1 cellular context compared by ENCODE assay signal in the genomic region with DNA sequence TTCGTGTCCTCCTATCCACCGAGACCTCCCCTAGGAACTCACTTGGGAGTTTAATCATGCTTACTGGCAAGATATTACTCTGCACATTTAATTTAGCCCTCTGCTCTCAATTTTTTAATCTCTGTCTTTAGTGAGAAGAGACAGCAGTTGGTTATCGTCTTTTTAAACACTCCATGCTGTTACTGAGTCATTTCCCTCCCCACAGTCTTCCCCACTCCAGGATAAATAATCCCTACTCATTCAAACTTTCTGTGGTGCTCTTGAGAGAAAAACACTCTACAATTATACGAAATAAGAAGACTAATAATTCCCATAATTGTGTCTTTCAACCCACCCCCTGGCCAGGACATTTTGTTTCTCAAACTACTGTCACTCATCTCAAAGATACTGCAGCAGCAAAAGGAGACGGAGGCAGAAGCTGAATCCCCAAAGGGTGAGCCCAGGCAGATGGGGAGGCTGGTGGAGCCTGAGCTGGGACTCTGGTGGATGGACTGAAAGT.
TF ChIP-seq lines count a peak whose summit lies in the region.

No MANE protein-coding gene starts in this region.

TF ChIP-seq in SK-N-SH, 30 proteins besides CTCF, POLR2A, EP300 and RAD21 (continued from another document):
- no peak for TF ChIP-seq NRF1 (IDR thresholded peaks at IDR 0.05; ENCODE audit: low read depth, low read length)
- no peak for TF ChIP-seq RCOR1 (IDR thresholded peaks at IDR 0.05; ENCODE audit: low read length)
- no peak for TF ChIP-seq GATA2 (CRISPR knock-in tag; IDR thresholded peaks at IDR 0.05)
- TF ChIP-seq, protein P1, sequence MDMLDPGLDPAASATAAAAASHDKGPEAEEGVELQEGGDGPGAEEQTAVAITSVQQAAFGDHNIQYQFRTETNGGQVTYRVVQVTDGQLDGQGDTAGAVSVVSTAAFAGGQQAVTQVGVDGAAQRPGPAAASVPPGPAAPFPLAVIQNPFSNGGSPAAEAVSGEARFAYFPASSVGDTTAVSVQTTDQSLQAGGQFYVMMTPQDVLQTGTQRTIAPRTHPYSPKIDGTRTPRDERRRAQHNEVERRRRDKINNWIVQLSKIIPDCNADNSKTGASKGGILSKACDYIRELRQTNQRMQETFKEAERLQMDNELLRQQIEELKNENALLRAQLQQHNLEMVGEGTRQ (IDR thresholded peaks at IDR 0.05; ENCODE audit: borderline replicate concordance, low read depth, low read length), result no peak
- TF ChIP-seq MEF2A (IDR thresholded peaks at IDR 0.05; ENCODE audit: borderline replicate concordance, low read depth), result peak; percentile 77; the same call in 1 of the 2 replicates
- TF ChIP-seq, protein P2, sequence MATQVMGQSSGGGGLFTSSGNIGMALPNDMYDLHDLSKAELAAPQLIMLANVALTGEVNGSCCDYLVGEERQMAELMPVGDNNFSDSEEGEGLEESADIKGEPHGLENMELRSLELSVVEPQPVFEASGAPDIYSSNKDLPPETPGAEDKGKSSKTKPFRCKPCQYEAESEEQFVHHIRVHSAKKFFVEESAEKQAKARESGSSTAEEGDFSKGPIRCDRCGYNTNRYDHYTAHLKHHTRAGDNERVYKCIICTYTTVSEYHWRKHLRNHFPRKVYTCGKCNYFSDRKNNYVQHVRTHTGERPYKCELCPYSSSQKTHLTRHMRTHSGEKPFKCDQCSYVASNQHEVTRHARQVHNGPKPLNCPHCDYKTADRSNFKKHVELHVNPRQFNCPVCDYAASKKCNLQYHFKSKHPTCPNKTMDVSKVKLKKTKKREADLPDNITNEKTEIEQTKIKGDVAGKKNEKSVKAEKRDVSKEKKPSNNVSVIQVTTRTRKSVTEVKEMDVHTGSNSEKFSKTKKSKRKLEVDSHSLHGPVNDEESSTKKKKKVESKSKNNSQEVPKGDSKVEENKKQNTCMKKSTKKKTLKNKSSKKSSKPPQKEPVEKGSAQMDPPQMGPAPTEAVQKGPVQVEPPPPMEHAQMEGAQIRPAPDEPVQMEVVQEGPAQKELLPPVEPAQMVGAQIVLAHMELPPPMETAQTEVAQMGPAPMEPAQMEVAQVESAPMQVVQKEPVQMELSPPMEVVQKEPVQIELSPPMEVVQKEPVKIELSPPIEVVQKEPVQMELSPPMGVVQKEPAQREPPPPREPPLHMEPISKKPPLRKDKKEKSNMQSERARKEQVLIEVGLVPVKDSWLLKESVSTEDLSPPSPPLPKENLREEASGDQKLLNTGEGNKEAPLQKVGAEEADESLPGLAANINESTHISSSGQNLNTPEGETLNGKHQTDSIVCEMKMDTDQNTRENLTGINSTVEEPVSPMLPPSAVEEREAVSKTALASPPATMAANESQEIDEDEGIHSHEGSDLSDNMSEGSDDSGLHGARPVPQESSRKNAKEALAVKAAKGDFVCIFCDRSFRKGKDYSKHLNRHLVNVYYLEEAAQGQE (IDR thresholded peaks at IDR 0.05; ENCODE audit: low read depth, low read length), result no peak
- no peak for TF ChIP-seq RFX5 (IDR thresholded peaks at IDR 0.05; ENCODE audit: low read length)
- TF ChIP-seq SMC3 (IDR thresholded peaks at IDR 0.05; ENCODE audit: low read depth, low read length), result no peak
- TF ChIP-seq SIN3A (IDR thresholded peaks at IDR 0.05; ENCODE audit: borderline replicate concordance, low read depth, low read length), result 0 out of 2 replicates have a peak, but pooled peaks have one; percentile 13
- TF ChIP-seq GABPA (IDR thresholded peaks at IDR 0.05; ENCODE audit: low read depth), result no peak
- TF ChIP-seq, protein P3, sequence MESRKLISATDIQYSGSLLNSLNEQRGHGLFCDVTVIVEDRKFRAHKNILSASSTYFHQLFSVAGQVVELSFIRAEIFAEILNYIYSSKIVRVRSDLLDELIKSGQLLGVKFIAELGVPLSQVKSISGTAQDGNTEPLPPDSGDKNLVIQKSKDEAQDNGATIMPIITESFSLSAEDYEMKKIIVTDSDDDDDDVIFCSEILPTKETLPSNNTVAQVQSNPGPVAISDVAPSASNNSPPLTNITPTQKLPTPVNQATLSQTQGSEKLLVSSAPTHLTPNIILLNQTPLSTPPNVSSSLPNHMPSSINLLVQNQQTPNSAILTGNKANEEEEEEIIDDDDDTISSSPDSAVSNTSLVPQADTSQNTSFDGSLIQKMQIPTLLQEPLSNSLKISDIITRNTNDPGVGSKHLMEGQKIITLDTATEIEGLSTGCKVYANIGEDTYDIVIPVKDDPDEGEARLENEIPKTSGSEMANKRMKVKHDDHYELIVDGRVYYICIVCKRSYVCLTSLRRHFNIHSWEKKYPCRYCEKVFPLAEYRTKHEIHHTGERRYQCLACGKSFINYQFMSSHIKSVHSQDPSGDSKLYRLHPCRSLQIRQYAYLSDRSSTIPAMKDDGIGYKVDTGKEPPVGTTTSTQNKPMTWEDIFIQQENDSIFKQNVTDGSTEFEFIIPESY (IDR thresholded peaks at IDR 0.05; ENCODE audit: borderline replicate concordance, low read depth), result 0 out of 2 replicates have a peak, but pooled peaks have one; percentile 13
- peak; percentile 85 for TF ChIP-seq FOSL2 (IDR thresholded peaks at IDR 0.05; ENCODE audit: borderline replicate concordance, low read depth)
- peak; percentile 70 for TF ChIP-seq TEAD4 (IDR thresholded peaks at IDR 0.05; ENCODE audit: borderline replicate concordance, insufficient read depth)
- TF ChIP-seq JUND (IDR thresholded peaks at IDR 0.05), result peak; percentile 94
- TF ChIP-seq, protein P4, sequence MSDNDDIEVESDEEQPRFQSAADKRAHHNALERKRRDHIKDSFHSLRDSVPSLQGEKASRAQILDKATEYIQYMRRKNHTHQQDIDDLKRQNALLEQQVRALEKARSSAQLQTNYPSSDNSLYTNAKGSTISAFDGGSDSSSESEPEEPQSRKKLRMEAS (IDR thresholded peaks at IDR 0.05; ENCODE audit: low read depth), result peak; percentile 70; the same call in 1 of the 2 replicates
- TF ChIP-seq NFIC (IDR thresholded peaks at IDR 0.05; ENCODE audit: borderline replicate concordance), result peak; percentile 84
- TF ChIP-seq, protein P5, sequence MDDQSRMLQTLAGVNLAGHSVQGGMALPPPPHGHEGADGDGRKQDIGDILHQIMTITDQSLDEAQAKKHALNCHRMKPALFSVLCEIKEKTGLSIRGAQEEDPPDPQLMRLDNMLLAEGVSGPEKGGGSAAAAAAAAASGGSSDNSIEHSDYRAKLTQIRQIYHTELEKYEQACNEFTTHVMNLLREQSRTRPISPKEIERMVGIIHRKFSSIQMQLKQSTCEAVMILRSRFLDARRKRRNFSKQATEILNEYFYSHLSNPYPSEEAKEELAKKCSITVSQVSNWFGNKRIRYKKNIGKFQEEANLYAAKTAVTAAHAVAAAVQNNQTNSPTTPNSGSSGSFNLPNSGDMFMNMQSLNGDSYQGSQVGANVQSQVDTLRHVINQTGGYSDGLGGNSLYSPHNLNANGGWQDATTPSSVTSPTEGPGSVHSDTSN (IDR thresholded peaks at IDR 0.05), result peak; percentile 94
- TF ChIP-seq, protein P6, sequence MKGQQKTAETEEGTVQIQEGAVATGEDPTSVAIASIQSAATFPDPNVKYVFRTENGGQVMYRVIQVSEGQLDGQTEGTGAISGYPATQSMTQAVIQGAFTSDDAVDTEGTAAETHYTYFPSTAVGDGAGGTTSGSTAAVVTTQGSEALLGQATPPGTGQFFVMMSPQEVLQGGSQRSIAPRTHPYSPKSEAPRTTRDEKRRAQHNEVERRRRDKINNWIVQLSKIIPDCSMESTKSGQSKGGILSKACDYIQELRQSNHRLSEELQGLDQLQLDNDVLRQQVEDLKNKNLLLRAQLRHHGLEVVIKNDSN (IDR thresholded peaks at IDR 0.05; ENCODE audit: borderline replicate concordance, low read depth), result no peak
- TF ChIP-seq TCF12 (IDR thresholded peaks at IDR 0.05), result peak; percentile 98
- TF ChIP-seq CHD2 (IDR thresholded peaks at IDR 0.05; ENCODE audit: low read length, partially characterized antibody), result no peak
- peak; percentile 77 for TF ChIP-seq POLR2AphosphoS5 (IDR thresholded peaks at IDR 0.05; ENCODE audit: low read depth, low read length)
- TF ChIP-seq FOXM1 (IDR thresholded peaks at IDR 0.05; ENCODE audit: low read depth), result peak; percentile 90
- TF ChIP-seq ELF1 (IDR thresholded peaks at IDR 0.05), result no peak
- peak; percentile 68; the same call in 1 of the 2 replicates for TF ChIP-seq RXRA (IDR thresholded peaks at IDR 0.05; ENCODE audit: borderline replicate concordance, low read depth)
- TF ChIP-seq MXI1 (IDR thresholded peaks at IDR 0.05; ENCODE audit: low read depth, low read length), result no peak
- TF ChIP-seq FOXJ3 (CRISPR knock-in tag; IDR thresholded peaks at IDR 0.05), result no peak
- no peak for TF ChIP-seq EZH2phosphoT487 (IDR thresholded peaks at IDR 0.05; ENCODE audit: borderline replicate concordance, low read depth)
